Comparison of ENCODE assay signal across 1 cellular context in genomic region chr1:120176092-120176855, GRCh38.
TF ChIP-seq lines count a peak whose summit lies in the region.

TSS of gene SEC22B (minus strand) at chr1:120176520. CDS start at chr1:120176381, 139 bp downstream.

TF ChIP-seq in HepG2, 621 proteins besides CTCF, POLR2A, EP300 and RAD21 (continued from another document and continues in another):
- TF ChIP-seq HIC2 (CRISPR knock-in tag; IDR thresholded peaks at IDR 0.05; ENCODE audit: low read depth) (peak; percentile 44; the same call in 1 of the 2 replicates), KLF12 (CRISPR knock-in tag; IDR thresholded peaks at IDR 0.05; ENCODE audit: borderline replicate concordance) (no peak), AGO2 (optimal IDR thresholded peaks at IDR 0.05; ENCODE audit: low read depth, low read length) (peak; percentile 42), POGZ (CRISPR knock-in tag; IDR thresholded peaks at IDR 0.05) (peak; percentile 99), BCLAF1 (IDR thresholded peaks at IDR 0.05) (no peak), NFRKB (IDR thresholded peaks at IDR 0.05) (no peak), AHDC1 (CRISPR knock-in tag; IDR thresholded peaks at IDR 0.05; ENCODE audit: borderline replicate concordance) (peak; percentile 63; the same call in 1 of the 2 replicates), ZNF775 (CRISPR knock-in tag; IDR thresholded peaks at IDR 0.05; ENCODE audit: borderline replicate concordance) (no peak), PHF5A (CRISPR knock-in tag; IDR thresholded peaks at IDR 0.05; ENCODE audit: low read depth, unreplicated experiment) (peak; percentile 34), FOXK2 (IDR thresholded peaks at IDR 0.05) (no peak), CHD2 (IDR thresholded peaks at IDR 0.05; ENCODE audit: low read depth, low read length) (no peak), ZNF354B (CRISPR knock-in tag; IDR thresholded peaks at IDR 0.05) (no peak), ZBTB8A (CRISPR knock-in tag; IDR thresholded peaks at IDR 0.05; ENCODE audit: borderline replicate concordance, low read depth) (no peak), CREB1 (IDR thresholded peaks at IDR 0.05) (0 out of 2 replicates have a peak, but pooled peaks have one; percentile 25), CREB1 (CRISPR knock-in tag; IDR thresholded peaks at IDR 0.05) (peak; percentile 92), ZBTB3 (CRISPR knock-in tag; IDR thresholded peaks at IDR 0.05; ENCODE audit: borderline replicate concordance, low read depth) (no peak), FOXK1 (CRISPR knock-in tag; IDR thresholded peaks at IDR 0.05; ENCODE audit: borderline replicate concordance, low read depth) (peak; percentile 86), RNF2 (conservative IDR thresholded peaks at IDR 0.05; ENCODE audit: low read depth) (peak; percentile 32; the same call in 1 of the 2 replicates), DNMT3B (CRISPR knock-in tag; conservative IDR thresholded peaks at IDR 0.05) (0 out of 2 replicates have a peak, but pooled peaks have one; percentile 78), FOSL2 (CRISPR knock-in tag; IDR thresholded peaks at IDR 0.05) (peak; percentile 71), GMEB2 (CRISPR knock-in tag; IDR thresholded peaks at IDR 0.05; ENCODE audit: low read depth) (no peak), ZBTB25 (CRISPR knock-in tag; IDR thresholded peaks at IDR 0.05) (peak; percentile 96), KDM1A (CRISPR knock-in tag; IDR thresholded peaks at IDR 0.05) (no peak), ZNF383 (CRISPR knock-in tag; IDR thresholded peaks at IDR 0.05; ENCODE audit: borderline replicate concordance) (no peak), HMG20A (CRISPR knock-in tag; IDR thresholded peaks at IDR 0.05; ENCODE audit: borderline replicate concordance) (no peak; the same call in 1 of the 2 replicates), STAT5B (CRISPR knock-in tag; IDR thresholded peaks at IDR 0.05) (0 out of 2 replicates have a peak, but pooled peaks have one; percentile 32), ZNF639 (CRISPR knock-in tag; conservative IDR thresholded peaks at IDR 0.05) (peak; percentile 88), ZNF615 (CRISPR knock-in tag; IDR thresholded peaks at IDR 0.05; ENCODE audit: borderline replicate concordance) (no peak), CEBPB (IDR thresholded peaks at IDR 0.05; ENCODE audit: borderline replicate concordance, low read depth, low read length) (no peak), FOXA1 (IDR thresholded peaks at IDR 0.05) (no peak), FOXA1 (CRISPR knock-in tag; IDR thresholded peaks at IDR 0.05) (0 out of 2 replicates have a peak, but pooled peaks have one; percentile 20), CERS6 (CRISPR knock-in tag; IDR thresholded peaks at IDR 0.05) (no peak), KDM5A (IDR thresholded peaks at IDR 0.05; ENCODE audit: borderline replicate concordance, low read length) (peak; percentile 94), KLF9 (CRISPR knock-in tag; IDR thresholded peaks at IDR 0.05; ENCODE audit: low read depth) (no peak), SRSF4 (IDR thresholded peaks at IDR 0.05; ENCODE audit: low read depth, low read length, poor library complexity, severe bottlenecking) (no peak), HES4 (CRISPR knock-in tag; IDR thresholded peaks at IDR 0.05; ENCODE audit: borderline replicate concordance) (no peak), ZNF501 (CRISPR knock-in tag; IDR thresholded peaks at IDR 0.05) (peak; percentile 44), MIER2 (CRISPR knock-in tag; IDR thresholded peaks at IDR 0.05) (peak; percentile 60; the same call in 1 of the 2 replicates), HNRNPH1 (optimal IDR thresholded peaks at IDR 0.05; ENCODE audit: low read depth, low read length) (no peak), ZNF883 (CRISPR knock-in tag; IDR thresholded peaks at IDR 0.05; ENCODE audit: not compliant biosample characterization) (no peak), NFE2 (CRISPR knock-in tag; IDR thresholded peaks at IDR 0.05) (no peak), PTBP1 (IDR thresholded peaks at IDR 0.05; ENCODE audit: low read depth, low read length, poor library complexity, severe bottlenecking) (no peak), ZNF430 (CRISPR knock-in tag; IDR thresholded peaks at IDR 0.05) (peak; percentile 88; the same call in 1 of the 2 replicates), AHR (CRISPR knock-in tag; IDR thresholded peaks at IDR 0.05) (peak; percentile 91; the same call in 1 of the 2 replicates), SP5 (CRISPR knock-in tag; IDR thresholded peaks at IDR 0.05; ENCODE audit: borderline replicate concordance, low read depth) (no peak), MTA1 (CRISPR knock-in tag; IDR thresholded peaks at IDR 0.05; ENCODE audit: borderline replicate concordance) (no peak; the same call in 1 of the 2 replicates), BCL6 (CRISPR knock-in tag; IDR thresholded peaks at IDR 0.05) (peak; percentile 42; the same call in 1 of the 2 replicates), ZNF274 (CRISPR knock-in tag; IDR thresholded peaks at IDR 0.05) (no peak; the same call in 1 of the 2 replicates), ZNF30 (CRISPR knock-in tag; IDR thresholded peaks at IDR 0.05) (no peak), ARNT (IDR thresholded peaks at IDR 0.05) (no peak), THRA (CRISPR knock-in tag; IDR thresholded peaks at IDR 0.05; ENCODE audit: borderline replicate concordance) (peak; percentile 71; the same call in 1 of the 2 replicates), ZNF713 (CRISPR knock-in tag; IDR thresholded peaks at IDR 0.05) (0 out of 2 replicates have a peak, but pooled peaks have one; percentile 39), ZSCAN12 (CRISPR knock-in tag; IDR thresholded peaks at IDR 0.05) (no peak), MATR3 (CRISPR knock-in tag; IDR thresholded peaks at IDR 0.05) (no peak), MTA3 (CRISPR knock-in tag; IDR thresholded peaks at IDR 0.05) (no peak), SOX6 (IDR thresholded peaks at IDR 0.05) (no peak), SOX6 (CRISPR knock-in tag; IDR thresholded peaks at IDR 0.05) (peak; percentile 55)
